Comparison of ENCODE assay signal across 12 cellular contexts in genomic region chr11:13344818-13345217, GRCh38.
A peak's percentile ranks its signal among the peaks of the same experiment; 100 is the strongest.
DNase-seq lines count a peak whose midpoint lies in the region; ATAC-seq lines count a peak whose summit lies in the region.
"Had no signal": no experiment of that assay in that cellular context is flagged by ENCODE, and none has a peak within 500 bp of the region (broad histone marks: within the 10 kb centered on the region; RNA-seq: fewer than 3 reads in every experiment).

No MANE protein-coding gene starts in this region.

- peaks cover 63 to 78% of the 10 kb centered on the region in 2 donors for H3K4me1 Mint-ChIP-seq in effector memory CD8-positive, alpha-beta T cell (ENCODE audit: low read depth in 2 of 2)
- H3K4me1 Mint-ChIP-seq in stimulated activated naive B cell treated with anti-CD40 and anti-IgM and Interleukin-4, amounts not matched to agents 10 μg/mL and 1 μg/mL and 100 μg/mL, for 72 hours = peaks cover 42 to 55% of the 10 kb centered on the region in 2 donors

- H3K9me3 Mint-ChIP-seq in effector memory CD8-positive, alpha-beta T cell = no peaks in the 10 kb centered on the region
- no peaks in the 10 kb centered on the region for H3K9me3 Mint-ChIP-seq in stimulated activated naive B cell treated with anti-CD40 and anti-IgM and Interleukin-4, amounts not matched to agents 10 μg/mL and 1 μg/mL and 100 μg/mL, for 72 hours
- H3K9me3 Mint-ChIP-seq: activated B cell treated with CpG ODN at 0.5 μM for 24 hours; activated CD4-positive, alpha-beta T cell treated with anti-CD3 and anti-CD28 coated beads, Interleukin-2, amount 10 ng/mL, durations not matched to agents 7 days and 5 days; activated naive CD8-positive, alpha-beta T cell treated with anti-CD3 and anti-CD28 coated beads, Interleukin-2, amount 10 ng/mL, durations not matched to agents 7 days and 5 days; CD4-positive, CD25-positive, alpha-beta regulatory T cell had no signal

- no peaks in the 10 kb centered on the region for H3K27me3 Mint-ChIP-seq in effector memory CD8-positive, alpha-beta T cell
- H3K27me3 Mint-ChIP-seq in stimulated activated naive B cell treated with anti-CD40 and anti-IgM and Interleukin-4, amounts not matched to agents 10 μg/mL and 1 μg/mL and 100 μg/mL, for 72 hours = no peaks in the 10 kb centered on the region
- H3K27me3 Mint-ChIP-seq: activated B cell treated with CpG ODN at 0.5 μM for 24 hours; activated CD4-positive, alpha-beta T cell treated with anti-CD3 and anti-CD28 coated beads, Interleukin-2, amount 10 ng/mL, durations not matched to agents 7 days and 5 days; activated naive CD8-positive, alpha-beta T cell treated with anti-CD3 and anti-CD28 coated beads, Interleukin-2, amount 10 ng/mL, durations not matched to agents 7 days and 5 days; CD4-positive, CD25-positive, alpha-beta regulatory T cell had no signal

- H3K4me3 Mint-ChIP-seq in effector memory CD8-positive, alpha-beta T cell = no peak overlapping the region
- no peak overlapping the region for H3K4me3 Mint-ChIP-seq in stimulated activated naive B cell treated with anti-CD40 and anti-IgM and Interleukin-4, amounts not matched to agents 10 μg/mL and 1 μg/mL and 100 μg/mL, for 72 hours
- H3K4me3 Mint-ChIP-seq: activated B cell treated with CpG ODN at 0.5 μM for 24 hours; activated CD4-positive, alpha-beta T cell treated with anti-CD3 and anti-CD28 coated beads, Interleukin-2, amount 10 ng/mL, durations not matched to agents 7 days and 5 days; activated naive CD8-positive, alpha-beta T cell treated with anti-CD3 and anti-CD28 coated beads, Interleukin-2, amount 10 ng/mL, durations not matched to agents 7 days and 5 days had no signal

- peak overlapping the region; percentile 75 to 90 for H3K27ac Mint-ChIP-seq in effector memory CD8-positive, alpha-beta T cell
- peak overlapping the region; percentile 57 for H3K27ac Mint-ChIP-seq in stimulated activated naive B cell treated with anti-CD40 and anti-IgM and Interleukin-4, amounts not matched to agents 10 μg/mL and 1 μg/mL and 100 μg/mL, for 72 hours
- H3K27ac Mint-ChIP-seq: activated B cell treated with CpG ODN at 0.5 μM for 24 hours had no signal

- no peak for ATAC-seq in effector memory CD8-positive, alpha-beta T cell (replicated peaks)
- no peak for ATAC-seq in stimulated activated naive B cell treated with anti-CD40 and anti-IgM and Interleukin-4, amounts not matched to agents 10 μg/mL and 1 μg/mL and 100 μg/mL, for 72 hours (replicated peaks)
- no peak for ATAC-seq in GM21367 (IDR thresholded peaks at IDR 0.05; ENCODE audit: unreplicated experiment)

- peak; percentile 8 for DNase-seq in NCI-H2227 (lab: John Stamatoyannopoulos, UW; ENCODE audit: unreplicated experiment)
- no peak for DNase-seq in NCI-H2227 treated with DMSO at 0.1 percent for 48 hours (lab: John Stamatoyannopoulos, UW)
- peak; percentile 27 for DNase-seq in NCI-H226
- no peak for DNase-seq in effector memory CD8-positive, alpha-beta T cell
- DNase-seq in stimulated activated naive B cell treated with anti-CD40 and anti-IgM and Interleukin-4, amounts not matched to agents 10 μg/mL and 1 μg/mL and 100 μg/mL, for 72 hours = no peak
- no peak for DNase-seq in COR-L47 (lab: John Stamatoyannopoulos, UW)
- DNase-seq in inferior parietal cortex (ENCODE audit: extremely low spot score) = no peak

- H3K36me3 Mint-ChIP-seq in effector memory CD8-positive, alpha-beta T cell (ENCODE audit: insufficient read depth) = peaks cover 14% of the 10 kb centered on the region
- H3K36me3 Mint-ChIP-seq in stimulated activated naive B cell treated with anti-CD40 and anti-IgM and Interleukin-4, amounts not matched to agents 10 μg/mL and 1 μg/mL and 100 μg/mL, for 72 hours = peaks cover 1 to 25% of the 10 kb centered on the region in 2 donors

Comparison
In these comparisons a context has a peak if more than half of its experiments do, and no peak if none do; other contexts are left out.
1. DNase-seq: peak in NCI-H2227 (single experiment) and NCI-H226 (single experiment); none in NCI-H2227 treated with DMSO at 0.1 percent for 48 hours (single experiment), effector memory CD8-positive, alpha-beta T cell (0 of 3), stimulated activated naive B cell treated with anti-CD40 and anti-IgM and Interleukin-4, amounts not matched to agents 10 μg/mL and 1 μg/mL and 100 μg/mL, for 72 hours (single experiment), COR-L47 (single experiment) and inferior parietal cortex (single experiment).